In genomic region chr2:119465687-119466086, GRCh38 we compare ENCODE assay signal across 22 cellular contexts. TPM values are rescaled to one million over a fixed set of nuclear protein-coding genes. Genes with fewer than 3 reads are reported as not detected.
"Had no signal": no experiment of that assay in that cellular context is flagged by ENCODE, and none has a peak within 500 bp of the region (broad histone marks: within the 10 kb centered on the region; RNA-seq: fewer than 3 reads in every experiment).

No MANE protein-coding gene starts in this region.

- FAIRE-seq: HepG2, RCC 7860 had no signal

- H3K9me3 ChIP-seq: SJSA1 had no signal

- H3K4me1 ChIP-seq: SJSA1 had no signal

- H3K9ac ChIP-seq: KMS-11 had no signal

- H3K36me3 ChIP-seq: SJSA1 had no signal

- H3K4me3 ChIP-seq: SJSA1, SK-N-MC had no signal

- H3K27ac ChIP-seq: KMS-11, SJSA1, SK-N-MC had no signal

- DNase-seq: IMR-90, Kasumi-1, MM.1S, NCI-H1092 treated with DMSO at 0.1 percent for 48 hours, NCI-H1436, NCI-H187, NCI-H2029, NCI-H2081 treated with DMSO at 0.1 percent for 48 hours, NCI-H2171, NCI-H510A, NCI-H524 treated with DMSO at 0.1 percent for 48 hours, NCI-H69, NCI-H774, Right ventricle myocardium superior, SIG-M5 had no signal

- H3K4me2 ChIP-seq: KMS-11 had no signal

RNA-seq across cellular contexts. Expression of gene TMEM37, which starts 34.0 kb away (rescaled TPM):
- total RNA-seq: M059J, SJSA1 had no signal

RNA-seq across cellular contexts. Expression of gene SCTR, which starts 58.6 kb away (rescaled TPM):
- total RNA-seq: HepG2, HT1080, IMR-90, M059J, SJSA1 had no signal
- polyA plus RNA-seq: HepG2, IMR-90 had no signal
